Comparison of ENCODE assay signal across 20 cellular contexts in genomic region chr2:69986691-69987090, GRCh38. TPM values are rescaled to one million over a fixed set of nuclear protein-coding genes. Genes with fewer than 3 reads are reported as not detected.
DNase-seq lines count a peak whose midpoint lies in the region; ATAC-seq, FAIRE-seq and TF ChIP-seq lines count a peak whose summit lies in the region.
"Had no signal": no experiment of that assay in that cellular context is flagged by ENCODE, and none has a peak within 500 bp of the region (broad histone marks: within the 10 kb centered on the region; RNA-seq: fewer than 3 reads in every experiment).

No MANE protein-coding gene starts in this region.

- TF ChIP-seq RAD21 in HepG2 (CRISPR knock-in tag; IDR thresholded peaks at IDR 0.05) (no peak), K562 (CRISPR knock-in tag; conservative IDR thresholded peaks at IDR 0.05 in 1 of 2, IDR thresholded peaks at IDR 0.05 in 1 of 2) (no peak)

- no peaks in the 10 kb centered on the region for H3K9me1 ChIP-seq in K562 (ENCODE audit: control insufficient read depth, insufficient read depth, low read length)

- no peaks in the 10 kb centered on the region for H3K36me3 ChIP-seq in HepG2 (replicated peaks in 1 of 2; ENCODE audit: control insufficient read depth in 1 of 2, insufficient read depth in 2 of 2, low read length in 2 of 2)
- H3K36me3 ChIP-seq in right lobe of liver: no peaks in the 10 kb centered on the region
- H3K36me3 ChIP-seq in K562 (ENCODE audit: control insufficient read depth, insufficient read depth, low read length): no peaks in the 10 kb centered on the region
- no peaks in the 10 kb centered on the region for H3K36me3 ChIP-seq in spleen
- no peaks in the 10 kb centered on the region for H3K36me3 ChIP-seq in endodermal cell (ENCODE audit: control insufficient read depth, insufficient read depth, low read length)
- H3K36me3 ChIP-seq: BE2C had no signal

- BruUV-seq in HepG2 (replicated peaks; lab: Mats Ljungman, UMichigan): no TSS peak
- BruUV-seq in K562 (replicated peaks; lab: Mats Ljungman, UMichigan): no TSS peak

- H3K4me3 ChIP-seq in HepG2 (replicated peaks in 1 of 3; ENCODE audit: insufficient read depth in 1 of 3, low read depth in 2 of 3, low read length in 3 of 3) (no peak overlapping the region), right lobe of liver (no peak overlapping the region), K562 (no peak overlapping the region), spleen (no peak overlapping the region), endodermal cell (ENCODE audit: low read length) (no peak overlapping the region)

- CTCF ChIA-PET in HepG2 (lab: Yijun Ruan, JAX; ENCODE audit: low intra/inter-chr PET ratio, low total read pairs) (no interaction called here), K562 (lab: Yijun Ruan, JAX; ENCODE audit: low intra/inter-chr PET ratio) (no interaction called here)
- CTCF ChIA-PET in activated CD8-positive, alpha-beta T cell treated with anti-CD3 and anti-CD28 coated beads, Interleukin-2, amount 10 ng/mL, durations not matched to agents 7 days and 5 days (lab: Charles Lee): no interaction called here

- H4K20me1 ChIP-seq in HepG2 (ENCODE audit: insufficient read depth, low read length) (no peaks in the 10 kb centered on the region), K562 (replicated peaks; ENCODE audit: control insufficient read depth, insufficient read depth, low read length) (no peaks in the 10 kb centered on the region)

- TF ChIP-seq POLR2A in HepG2 (IDR thresholded peaks at IDR 0.05; ENCODE audit: insufficient read depth in 1 of 2, low read depth in 2 of 2, low read length in 2 of 2) (no peak), right lobe of liver (IDR thresholded peaks at IDR 0.05) (no peak), K562 (conservative IDR thresholded peaks at IDR 0.05) (no peak), spleen (IDR thresholded peaks at IDR 0.05) (no peak)

- ATAC-seq in HepG2: peak; percentile 45
- ATAC-seq in right lobe of liver: no peak
- ATAC-seq in K562: peak; percentile 25; the same call in 2 of the 3 replicates
- no peak for ATAC-seq in activated CD8-positive, alpha-beta T cell treated with anti-CD3 and anti-CD28 coated beads, Interleukin-2, amount 10 ng/mL, durations not matched to agents 7 days and 5 days

- intact Hi-C loops in HepG2 (cut with micrococcal nuclease; ENCODE audit: unreplicated experiment) (no loop called here), right lobe of liver (cut with DNase I) (no loop called here), K562 (cut with micrococcal nuclease) (no loop called here), spleen (cut with DNase I; ENCODE audit: low total_unique reads) (no loop called here)

- TF ChIP-seq CTCF in HepG2 (CRISPR knock-in tag; IDR thresholded peaks at IDR 0.05): no peak
- TF ChIP-seq CTCF in right lobe of liver (IDR thresholded peaks at IDR 0.05): no peak
- TF ChIP-seq CTCF in K562 (IDR thresholded peaks at IDR 0.05 in 2 of 3, conservative IDR thresholded peaks at IDR 0.05 in 1 of 3; ENCODE audit: insufficient read depth in 2 of 3, low read depth in 1 of 3, low read length in 3 of 3): no peak
- no peak for TF ChIP-seq CTCF in spleen (IDR thresholded peaks at IDR 0.05 in 8 of 11, conservative IDR thresholded peaks at IDR 0.05 in 3 of 11)
- TF ChIP-seq CTCF in endodermal cell (conservative IDR thresholded peaks at IDR 0.05): no peak

- POLR2A ChIA-PET in HepG2 (lab: Yijun Ruan, JAX) (interaction anchor here (1.0 kb wide), 1 partner anchor 98 kb away, joined by 3 read pairs; no protein-coding TSS in a partner anchor), K562 (lab: Yijun Ruan, JAX) (interaction anchor here (1.0 to 1.1 kb wide), 2 partner anchors 14 to 34 kb away, joined by 3 to 5 read pairs; no protein-coding TSS in a partner anchor)
- POLR2A ChIA-PET in activated CD8-positive, alpha-beta T cell treated with anti-CD3 and anti-CD28 coated beads, Interleukin-2, amount 10 ng/mL, durations not matched to agents 7 days and 5 days (lab: Charles Lee): no interaction called here

- no peaks in the 10 kb centered on the region for H3K9me3 ChIP-seq in HepG2 (ENCODE audit: low read length)
- no peaks in the 10 kb centered on the region for H3K9me3 ChIP-seq in right lobe of liver
- H3K9me3 ChIP-seq in K562 (replicated peaks; ENCODE audit: control insufficient read depth, insufficient read depth, low read depth, low read length): no peaks in the 10 kb centered on the region
- no peaks in the 10 kb centered on the region for H3K9me3 ChIP-seq in spleen
- H3K9me3 ChIP-seq in endodermal cell (ENCODE audit: control insufficient read depth, low read length): no peaks in the 10 kb centered on the region
- H3K9me3 ChIP-seq: BE2C, Caco-2 had no signal

- H3K27ac ChIP-seq in HepG2 (ENCODE audit: extremely low read length, insufficient read depth, low read length) (no peak overlapping the region), right lobe of liver (no peak overlapping the region), K562 (ENCODE audit: extremely low read depth, low read depth, low read length) (no peak overlapping the region), spleen (peak overlapping the region in 4 of 8 donors; percentile 55 to 90 (median 82)), endodermal cell (ENCODE audit: low read depth, low read length) (no peak overlapping the region)

- H3K79me2 ChIP-seq in HepG2 (ENCODE audit: insufficient read depth, low read length): no peaks in the 10 kb centered on the region
- no peaks in the 10 kb centered on the region for H3K79me2 ChIP-seq in K562 (ENCODE audit: control insufficient read depth, insufficient read depth, low read length)

- H3K36me3 Mint-ChIP-seq in immature natural killer cell: peaks cover 0 to 3% (median 0%) of the 10 kb centered on the region in 3 donors
- H3K36me3 Mint-ChIP-seq in activated CD8-positive, alpha-beta T cell treated with anti-CD3 and anti-CD28 coated beads, Interleukin-2, amount 10 ng/mL, durations not matched to agents 7 days and 5 days (ENCODE audit: low read depth): no peaks in the 10 kb centered on the region
- peaks cover 2% of the 10 kb centered on the region for H3K36me3 Mint-ChIP-seq in endodermal cell (ENCODE audit: low read depth)

- H3K4me2 ChIP-seq in HepG2 (ENCODE audit: low read depth, low read length) (no peak overlapping the region), K562 (ENCODE audit: insufficient read depth, low read length) (no peak overlapping the region)

- TF ChIP-seq EP300 in HepG2 (IDR thresholded peaks at IDR 0.05; ENCODE audit: low read depth in 2 of 2, low read length in 2 of 2) (no peak), HepG2 (CRISPR knock-in tag; IDR thresholded peaks at IDR 0.05; ENCODE audit: borderline replicate concordance) (no peak), K562 (IDR thresholded peaks at IDR 0.05; ENCODE audit: low read length) (no peak)

- in situ Hi-C loops in HepG2 (cut with HindIII; ENCODE audit: extremely low pct_ligation_motif_present, low pct_unique_long_range_greater_than_20kb): no loop called here
- in situ Hi-C loops in K562 (cut with MboI): no loop called here

- H2AFZ ChIP-seq in HepG2 (ENCODE audit: low read length): no peak overlapping the region
- no peak overlapping the region for H2AFZ ChIP-seq in K562 (ENCODE audit: low read depth, low read length)

- H3K9ac ChIP-seq in HepG2 (ENCODE audit: insufficient read depth, low read depth, low read length) (no peak overlapping the region), K562 (ENCODE audit: insufficient read depth in 1 of 2, low read depth in 2 of 2, low read length in 2 of 2) (peak overlapping the region in 1 of 2 experiments; percentile 31; a peak in 1 of 4 replicates), endodermal cell (ENCODE audit: extremely low read depth, low read length, poor library complexity, severe bottlenecking) (no peak overlapping the region)

- H3K4me1 Mint-ChIP-seq in immature natural killer cell (peaks cover 11 to 12% of the 10 kb centered on the region in 2 donors), endodermal cell (no peaks in the 10 kb centered on the region)
- H3K4me1 Mint-ChIP-seq in activated CD8-positive, alpha-beta T cell treated with anti-CD3 and anti-CD28 coated beads, Interleukin-2, amount 10 ng/mL, durations not matched to agents 7 days and 5 days (ENCODE audit: low read depth): no peaks in the 10 kb centered on the region
- H3K4me1 Mint-ChIP-seq: H9, IgD-negative memory B cell had no signal

- DNase-seq in HepG2 (ENCODE audit: low spot score): no peak
- DNase-seq in right lobe of liver: no peak
- no peak for DNase-seq in K562 (ENCODE audit: extremely low read depth in 1 of 4, low spot score in 3 of 4)
- DNase-seq in immature natural killer cell: no peak
- DNase-seq in spleen: peak; percentile 51
- no peak for DNase-seq in NCI-H2107 (lab: John Stamatoyannopoulos, UW)
- DNase-seq in activated CD8-positive, alpha-beta T cell treated with anti-CD3 and anti-CD28 coated beads, Interleukin-2, amount 10 ng/mL, durations not matched to agents 7 days and 5 days: no peak
- DNase-seq in endodermal cell: no peak
- DNase-seq: ACHN; BE2C; Caco-2; CD4-positive, alpha-beta T cell; GF-D8; GOT3; H9; KG1 had no signal

- 46% methylated on average over 4 of the region's 4 CpGs for WGBS in HepG2 (ENCODE audit: low lambda C conversion rate)
- 93% methylated on average over 3 of the region's 4 CpGs for WGBS in right lobe of liver (ENCODE audit: insufficient coverage, low coverage, low lambda C conversion rate, missing lambda C conversion rate)
- WGBS in K562 (ENCODE audit: insufficient coverage, low coverage, missing lambda C conversion rate): 51% methylated on average over 4 of the region's 4 CpGs
- WGBS in spleen, 5 donors: 77 to 94% (median 89%) methylated on average over 2 to 4 of the region's 4 CpGs
- WGBS in endodermal cell (ENCODE audit: insufficient coverage in 1 of 2, insufficient read length in 1 of 2), 2 experiments: 89 to 100% methylated on average over 4 of the region's 4 CpGs

- H3K27ac Mint-ChIP-seq in immature natural killer cell (peak overlapping the region in 4 of 6 donors; percentile 16 to 69 (median 47)), endodermal cell (no peak overlapping the region)
- no peak overlapping the region for H3K27ac Mint-ChIP-seq in activated CD8-positive, alpha-beta T cell treated with anti-CD3 and anti-CD28 coated beads, Interleukin-2, amount 10 ng/mL, durations not matched to agents 7 days and 5 days
- H3K27ac Mint-ChIP-seq: CD4-positive, alpha-beta T cell; IgD-negative memory B cell had no signal

- no peak for FAIRE-seq in HepG2 (lab: Jason Lieb, UNC)
- no peak for FAIRE-seq in K562 (lab: Jason Lieb, UNC)
- FAIRE-seq: A204.1, D721Med, HTR-8/SVneo had no signal

- H3K9me3 Mint-ChIP-seq in immature natural killer cell: no peaks in the 10 kb centered on the region
- H3K9me3 Mint-ChIP-seq in activated CD8-positive, alpha-beta T cell treated with anti-CD3 and anti-CD28 coated beads, Interleukin-2, amount 10 ng/mL, durations not matched to agents 7 days and 5 days (ENCODE audit: insufficient read depth): no peaks in the 10 kb centered on the region
- no peaks in the 10 kb centered on the region for H3K9me3 Mint-ChIP-seq in endodermal cell
- H3K9me3 Mint-ChIP-seq: CD4-positive, alpha-beta T cell; H9; IgD-negative memory B cell had no signal

- no peak overlapping the region for H3K4me3 Mint-ChIP-seq in immature natural killer cell
- H3K4me3 Mint-ChIP-seq in activated CD8-positive, alpha-beta T cell treated with anti-CD3 and anti-CD28 coated beads, Interleukin-2, amount 10 ng/mL, durations not matched to agents 7 days and 5 days: no peak overlapping the region
- no peak overlapping the region for H3K4me3 Mint-ChIP-seq in endodermal cell
- H3K4me3 Mint-ChIP-seq: CD4-positive, alpha-beta T cell; H9; IgD-negative memory B cell had no signal

- H3K4me1 ChIP-seq in HepG2 (ENCODE audit: insufficient read depth, low read length) (peaks cover 6% of the 10 kb centered on the region; the same call in 1 of the 2 replicates), right lobe of liver (peaks cover 0 to 5% (median 0%) of the 10 kb centered on the region in 4 donors), K562 (replicated peaks in 1 of 2; ENCODE audit: control insufficient read depth in 2 of 2, insufficient read depth in 2 of 2, low read length in 2 of 2) (peaks cover 0 to 9% of the 10 kb centered on the region in 2 experiments; a peak in 2 of 5 replicates), spleen (peaks cover 0 to 22% (median 3%) of the 10 kb centered on the region in 6 donors), endodermal cell (ENCODE audit: control insufficient read depth, insufficient read depth, low read length) (no peaks in the 10 kb centered on the region)
- H3K4me1 ChIP-seq: BE2C, Caco-2 had no signal

- H3K27me3 ChIP-seq in HepG2 (ENCODE audit: control insufficient read depth in 1 of 2, insufficient read depth in 2 of 2, low read length in 2 of 2): no peaks in the 10 kb centered on the region; a peak in 1 of 5 replicates
- no peaks in the 10 kb centered on the region for H3K27me3 ChIP-seq in right lobe of liver
- no peaks in the 10 kb centered on the region for H3K27me3 ChIP-seq in K562 (ENCODE audit: control insufficient read depth in 2 of 2, insufficient read depth in 2 of 2, low read length in 2 of 2)
- H3K27me3 ChIP-seq in spleen (replicated peaks in 1 of 7): no peaks in the 10 kb centered on the region
- no peaks in the 10 kb centered on the region for H3K27me3 ChIP-seq in endodermal cell (ENCODE audit: control insufficient read depth, insufficient read depth, low read length, poor library complexity, severe bottlenecking)
- H3K27me3 ChIP-seq: BE2C had no signal

- H3K27me3 Mint-ChIP-seq in immature natural killer cell (ENCODE audit: low read depth in 3 of 3) (peaks cover 0 to 10% (median 0%) of the 10 kb centered on the region in 3 donors), endodermal cell (ENCODE audit: insufficient read depth) (no peaks in the 10 kb centered on the region)
- H3K27me3 Mint-ChIP-seq in activated CD8-positive, alpha-beta T cell treated with anti-CD3 and anti-CD28 coated beads, Interleukin-2, amount 10 ng/mL, durations not matched to agents 7 days and 5 days (ENCODE audit: low read depth): no peaks in the 10 kb centered on the region
- H3K27me3 Mint-ChIP-seq: CD4-positive, alpha-beta T cell had no signal

RNA-seq across cellular contexts. Expression of gene ASPRV1, which starts 25.3 kb away (rescaled TPM):
- total RNA-seq in HepG2 (2016; rRNA removed; fragmentation: Illumina TruSeq; extraction: Trizol) (0.40 and 0.42 TPM in 2 replicates), right lobe of liver (under 1 TPM; 0.31 to 0.98 (median 0.59) TPM), K562 (2014; rRNA removed) (0.36 and 0.57 TPM in 2 replicates), K562 (2014; rRNA removed; fragmentation: Illumina TruSeq; extraction: Trizol) (0.33 and 0.45 TPM in 2 replicates), K562 (2015; rRNA removed; fragmentation: Illumina TruSeq; extraction: Trizol) (0.58 and 0.64 TPM in 2 replicates), K562 (2021) (0.58 and 0.60 TPM in 2 replicates), spleen (1 to 10 TPM; 2.7 to 5.3 (median 4.1) TPM), endodermal cell (under 1 TPM; 0.84 to 0.91 TPM)
- 0.18 TPM in 1 of 2 replicates, not detected in the other for total RNA-seq in HepG2 (2016; cell fraction: cytosol; rRNA removed; fragmentation: Illumina TruSeq; extraction: Trizol; ENCODE audit: low read depth)
- total RNA-seq in HepG2 (2016; cell fraction: insoluble cytoplasmic fraction; rRNA removed; fragmentation: Illumina TruSeq; extraction: Trizol): 0.32 and 0.40 TPM in 2 replicates
- 0.28 and 0.34 TPM in 2 replicates for total RNA-seq in HepG2 (2016; cell fraction: membrane; rRNA removed; fragmentation: Illumina TruSeq; extraction: Trizol)
- total RNA-seq in HepG2 (2016; cell fraction: nucleus; rRNA removed; fragmentation: Illumina TruSeq; extraction: Trizol): 0.47 and 0.50 TPM in 2 replicates
- polyA plus RNA-seq in HepG2 (2011; rRNA removed) (0.48 and 0.52 TPM in 2 replicates), K562 (2011; rRNA removed) (0.55 and 0.72 TPM in 2 replicates), K562 (2014; fragmentation: Illumina TruSeq; extraction: Trizol) (0.45 and 0.60 TPM in 2 replicates), K562 (2014; fragmentation: Nextera tagmentation; extraction: Ambion mirVana) (under 1 TPM in 1 of 2 experiments, not detected in 1; 0.17 TPM), K562 (2014; rRNA removed) (0.49 and 0.71 TPM in 2 replicates), immature natural killer cell (1 to 10 TPM in 1 of 3 donors, under 1 TPM in 2; 0.09 to 1.8 (median 0.29) TPM), spleen (1 to 10 TPM; 1.2 to 2.0 (median 1.9) TPM)
- 0.38 and 0.47 TPM in 2 replicates for polyA plus RNA-seq in HepG2 (2011; cell fraction: cytosol; rRNA removed)
- 1.1 and 1.8 TPM in 2 replicates for polyA plus RNA-seq in HepG2 (2011; cell fraction: nucleus; rRNA removed)
- 0.42 and 0.52 TPM in 2 replicates for polyA plus RNA-seq in HepG2 (2012)
- 0.07 TPM in 1 of 2 replicates, not detected in the other for polyA plus RNA-seq in HepG2 (2016; cell fraction: cytosol; fragmentation: Illumina TruSeq; extraction: Trizol; ENCODE audit: low read depth)
- polyA plus RNA-seq in HepG2 (2016; cell fraction: insoluble cytoplasmic fraction; fragmentation: Illumina TruSeq; extraction: Trizol; ENCODE audit: low read depth): 0.32 and 0.34 TPM in 2 replicates
- 0.09 and 0.24 TPM in 2 replicates for polyA plus RNA-seq in HepG2 (2016; cell fraction: membrane; fragmentation: Illumina TruSeq; extraction: Trizol; ENCODE audit: low read depth)
- 0.92 and 1.1 TPM in 2 replicates for polyA plus RNA-seq in HepG2 (2016; cell fraction: nucleus; fragmentation: Illumina TruSeq; extraction: Trizol; ENCODE audit: insufficient read depth, low read depth)
- polyA minus RNA-seq in HepG2 (2011; rRNA and poly(A)+ RNA removed; ENCODE audit: low replicate concordance): 0.14 and 0.48 TPM in 2 replicates
- polyA minus RNA-seq in HepG2 (2011; cell fraction: cytosol; rRNA and poly(A)+ RNA removed): 0.26 TPM in 1 of 2 replicates, not detected in the other
- 0.50 and 0.52 TPM in 2 replicates for polyA minus RNA-seq in HepG2 (2011; cell fraction: nucleus; rRNA and poly(A)+ RNA removed)
- total RNA-seq in K562 (2011; cell fraction: chromatin; rRNA removed; ENCODE audit: low replicate concordance): 1.2 and 2.8 TPM in 2 replicates
- 1.6 and 2.0 TPM in 2 replicates for total RNA-seq in K562 (2011; cell fraction: nucleolus; rRNA removed)
- 1.2 and 1.5 TPM in 2 replicates for total RNA-seq in K562 (2011; cell fraction: nucleoplasm; rRNA removed)
- polyA plus RNA-seq in K562 (2011; cell fraction: cytosol; rRNA removed): 0.43 and 0.48 TPM in 2 replicates
- 0.63 TPM in 2 replicates for polyA plus RNA-seq in K562 (2011; cell fraction: nucleus; rRNA removed)
- polyA plus RNA-seq in K562 (2012): 0.62 and 0.97 TPM in 2 replicates
- 0.42 and 0.81 TPM in 2 replicates for polyA minus RNA-seq in K562 (2011; rRNA and poly(A)+ RNA removed)
- polyA minus RNA-seq in K562 (2011; cell fraction: cytosol; rRNA and poly(A)+ RNA removed): not detected in 2 replicates
- polyA minus RNA-seq in K562 (2011; cell fraction: nucleus; rRNA and poly(A)+ RNA removed): 0.22 and 0.27 TPM in 2 replicates
- total RNA-seq in activated CD8-positive, alpha-beta T cell treated with anti-CD3 and anti-CD28 coated beads, Interleukin-2, amount 10 ng/mL, durations not matched to agents 7 days and 5 days: under 1 TPM; 0.74 to 0.78 TPM
- 0.89 TPM for polyA plus RNA-seq in endodermal cell (2013, experiment 1 of 2)
- 1.0 TPM for polyA plus RNA-seq in endodermal cell (2013, experiment 2 of 2)

Comparison
In these comparisons a context has a peak if more than half of its experiments do, and no peak if none do; other contexts are left out.
1. ATAC-seq: peak in HepG2 (single experiment) and K562 (single experiment); none in right lobe of liver (0 of 4) and activated CD8-positive, alpha-beta T cell treated with anti-CD3 and anti-CD28 coated beads, Interleukin-2, amount 10 ng/mL, durations not matched to agents 7 days and 5 days (single experiment).
2. H3K27ac Mint-ChIP-seq: peak in immature natural killer cell (4 of 6); none in activated CD8-positive, alpha-beta T cell treated with anti-CD3 and anti-CD28 coated beads, Interleukin-2, amount 10 ng/mL, durations not matched to agents 7 days and 5 days (single experiment) and endodermal cell (single experiment).